24 cellular contexts compared by ENCODE assay signal in genomic region chr1:160094291-160094625, GRCh38. TPM values are rescaled to one million over a fixed set of nuclear protein-coding genes. Genes with fewer than 3 reads are reported as not detected.
A peak's percentile ranks its signal among the peaks of the same experiment; 100 is the strongest.
DNase-seq lines count a peak whose midpoint lies in the region; ATAC-seq and TF ChIP-seq lines count a peak whose summit lies in the region.
"Had no signal": no experiment of that assay in that cellular context is flagged by ENCODE, and none has a peak within 500 bp of the region (broad histone marks: within the 10 kb centered on the region; RNA-seq: fewer than 3 reads in every experiment).

No MANE protein-coding gene starts in this region.

- intact Hi-C loops in colonic mucosa (cut with DNase I): no loop called here
- intact Hi-C loops in right lobe of liver (cut with DNase I): no loop called here
- intact Hi-C loops in left colon (cut with DNase I, micrococcal nuclease): no loop called here

- WGBS in right lobe of liver (ENCODE audit: insufficient coverage, low coverage, low lambda C conversion rate, missing lambda C conversion rate): 30% methylated on average over 4 of the region's 4 CpGs

- H3K4me1 ChIP-seq in colonic mucosa (peaks cover 15% of the 10 kb centered on the region), right lobe of liver (peaks cover 0 to 60% (median 27%) of the 10 kb centered on the region in 4 donors)

- peak overlapping the region; percentile 55 for H3K27ac Mint-ChIP-seq in activated T-cell treated with anti-CD3 and anti-CD28 coated beads, Interleukin-2, amount 50 U/mL, for 24 hours
- H3K27ac Mint-ChIP-seq: CD4-positive, CD25-positive, alpha-beta regulatory T cell had no signal

- no peaks in the 10 kb centered on the region for H3K9me3 ChIP-seq in colonic mucosa
- H3K9me3 ChIP-seq in right lobe of liver: no peaks in the 10 kb centered on the region
- H3K9me3 ChIP-seq: Caco-2, HAP-1 had no signal

- H3K4me3 ChIP-seq in colonic mucosa: no peak overlapping the region
- no peak overlapping the region for H3K4me3 ChIP-seq in right lobe of liver
- no peak overlapping the region for H3K4me3 ChIP-seq in coronary artery
- H3K4me3 ChIP-seq: HAP-1 had no signal

- H3K36me3 ChIP-seq in colonic mucosa: peaks cover 4% of the 10 kb centered on the region
- peaks cover 0 to 14% (median 6%) of the 10 kb centered on the region in 4 donors for H3K36me3 ChIP-seq in right lobe of liver
- H3K36me3 ChIP-seq: HAP-1 had no signal

- no peaks in the 10 kb centered on the region for H3K27me3 Mint-ChIP-seq in activated T-cell treated with anti-CD3 and anti-CD28 coated beads, Interleukin-2, amount 50 U/mL, for 24 hours
- no peaks in the 10 kb centered on the region for H3K27me3 Mint-ChIP-seq in activated T-cell treated with anti-CD3 and anti-CD28 coated beads, Interleukin-2, amount 50 U/mL, for 4 hours (ENCODE audit: low read depth)
- H3K27me3 Mint-ChIP-seq: IgD-negative memory B cell had no signal

- TF ChIP-seq CTCF in colonic mucosa (IDR thresholded peaks at IDR 0.05) (no peak), right lobe of liver (IDR thresholded peaks at IDR 0.05) (no peak), coronary artery (IDR thresholded peaks at IDR 0.05) (no peak)

- H3K36me3 Mint-ChIP-seq in activated T-cell treated with anti-CD3 and anti-CD28 coated beads, Interleukin-2, amount 50 U/mL, for 24 hours (ENCODE audit: low read depth): peaks cover 61% of the 10 kb centered on the region
- H3K36me3 Mint-ChIP-seq in activated T-cell treated with anti-CD3 and anti-CD28 coated beads, Interleukin-2, amount 50 U/mL, for 4 hours (ENCODE audit: insufficient read depth): peaks cover 8% of the 10 kb centered on the region
- H3K36me3 Mint-ChIP-seq: IgD-negative memory B cell had no signal

- no peaks in the 10 kb centered on the region for H3K9me3 Mint-ChIP-seq in activated T-cell treated with anti-CD3 and anti-CD28 coated beads, Interleukin-2, amount 50 U/mL, for 24 hours
- no peaks in the 10 kb centered on the region for H3K9me3 Mint-ChIP-seq in activated T-cell treated with anti-CD3 and anti-CD28 coated beads, Interleukin-2, amount 50 U/mL, for 4 hours
- H3K9me3 Mint-ChIP-seq: IgD-negative memory B cell had no signal

- H3K4me3 Mint-ChIP-seq in activated T-cell treated with anti-CD3 and anti-CD28 coated beads, Interleukin-2, amount 50 U/mL, for 24 hours: no peak overlapping the region
- no peak overlapping the region for H3K4me3 Mint-ChIP-seq in activated T-cell treated with anti-CD3 and anti-CD28 coated beads, Interleukin-2, amount 50 U/mL, for 4 hours

- ATAC-seq in activated T-cell treated with anti-CD3 and anti-CD28 coated beads, Interleukin-2, amount 50 U/mL, for 4 hours: no peak
- ATAC-seq in right lobe of liver (no peak), left colon (no peak)
- ATAC-seq: PC-3 had no signal

- no peak for TF ChIP-seq POLR2A in right lobe of liver (IDR thresholded peaks at IDR 0.05)

- DNase-seq in activated T-cell treated with anti-CD3 and anti-CD28 coated beads, Interleukin-2, amount 50 U/mL, for 24 hours: no peak
- DNase-seq in activated T-cell treated with anti-CD3 and anti-CD28 coated beads, Interleukin-2, amount 50 U/mL, for 4 hours: no peak
- DNase-seq in colonic mucosa (no peak), right lobe of liver (no peak), left colon (no peak), HuH-7 (ENCODE audit: low spot score) (no peak), coronary artery (ENCODE audit: low spot score) (no peak)
- DNase-seq: AML-193; Caco-2; CD4-positive, CD25-positive, alpha-beta regulatory T cell; GDM1; MV-4-11; NCI-H1694 treated with DMSO at 0.1 percent for 48 hours; NCI-H2107; NCI-H2227 treated with DMSO at 0.1 percent for 48 hours; NCI-H510A treated with DMSO at 0.1 percent for 48 hours; PC-3; RPMI8226 had no signal

- H3K9ac ChIP-seq in colonic mucosa (ENCODE audit: low read depth in 2 of 2, low read length in 2 of 2): no peak overlapping the region

- peak overlapping the region; percentile 28 for H3K27ac ChIP-seq in colonic mucosa
- H3K27ac ChIP-seq in right lobe of liver: peak overlapping the region in 2 of 3 donors; percentile 17 to 86
- H3K27ac ChIP-seq in temporal lobe (ENCODE audit: low read depth, low read length): peak overlapping the region; percentile 88
- H3K27ac ChIP-seq in coronary artery: no peak overlapping the region
- H3K27ac ChIP-seq: 22Rv1, HL-60 had no signal

- no peaks in the 10 kb centered on the region for H3K27me3 ChIP-seq in colonic mucosa
- H3K27me3 ChIP-seq in right lobe of liver: no peaks in the 10 kb centered on the region

- peaks cover 45% of the 10 kb centered on the region for H3K4me1 Mint-ChIP-seq in activated T-cell treated with anti-CD3 and anti-CD28 coated beads, Interleukin-2, amount 50 U/mL, for 24 hours (ENCODE audit: low read depth)
- peaks cover 35% of the 10 kb centered on the region for H3K4me1 Mint-ChIP-seq in activated T-cell treated with anti-CD3 and anti-CD28 coated beads, Interleukin-2, amount 50 U/mL, for 4 hours (ENCODE audit: low read depth)

RNA-seq across cellular contexts. Expression of gene IGSF8, which starts 4.2 kb away (rescaled TPM):
- 10 to 100 TPM; 30.5 to 45.7 (median 43.1) TPM for total RNA-seq in activated T-cell treated with anti-CD3 and anti-CD28 coated beads, Interleukin-2, amount 50 U/mL, for 4 hours
- total RNA-seq in colonic mucosa (10 to 100 TPM; 53.6 to 60.2 TPM), right lobe of liver (10 to 100 TPM; 27.5 to 45.7 (median 29.4) TPM), temporal lobe (43.5 TPM), left colon (10 to 100 TPM; 57.6 to 64.0 TPM)

RNA-seq across cellular contexts. Expression of gene KCNJ9, which starts 12.9 kb away (rescaled TPM):
- total RNA-seq in activated T-cell treated with anti-CD3 and anti-CD28 coated beads, Interleukin-2, amount 50 U/mL, for 4 hours: not detected
- total RNA-seq in colonic mucosa (under 1 TPM; 0.11 to 0.30 TPM), right lobe of liver (not detected), temporal lobe (10.6 TPM), left colon (not detected)
- total RNA-seq: Caco-2; CD4-positive, CD25-positive, alpha-beta regulatory T cell; HT1080; PC-3 had no signal

RNA-seq across cellular contexts. Expression of gene ATP1A2, which starts 21.3 kb away (rescaled TPM):
- total RNA-seq in activated T-cell treated with anti-CD3 and anti-CD28 coated beads, Interleukin-2, amount 50 U/mL, for 4 hours: not detected
- total RNA-seq in colonic mucosa: 1 to 10 TPM; 1.5 to 6.1 TPM
- total RNA-seq in right lobe of liver: 1 to 10 TPM in 1 of 6 experiments, under 1 TPM in 5; 0.22 to 1.7 (median 0.36) TPM
- 93.2 TPM for total RNA-seq in temporal lobe
- total RNA-seq in left colon: 10 to 100 TPM in 1 of 2 donors, 1 to 10 TPM in 1; 1.8 to 12.1 TPM
- total RNA-seq: CD4-positive, CD25-positive, alpha-beta regulatory T cell; HT1080; PC-3 had no signal

RNA-seq across cellular contexts. Expression of gene KCNJ10, which starts 24.3 kb away (rescaled TPM):
- total RNA-seq in activated T-cell treated with anti-CD3 and anti-CD28 coated beads, Interleukin-2, amount 50 U/mL, for 4 hours: under 1 TPM in 1 of 3 donors, not detected in 2; 0.32 TPM
- total RNA-seq in colonic mucosa (under 1 TPM in 1 of 2 donors, not detected in 1; 0.29 TPM), right lobe of liver (1 to 10 TPM in 2 of 6 experiments, under 1 TPM in 3, not detected in 1; 0.23 to 3.1 (median 0.31) TPM), temporal lobe (5.9 TPM), left colon (under 1 TPM in 1 of 2 donors, not detected in 1; 0.45 TPM)
- total RNA-seq: CD4-positive, CD25-positive, alpha-beta regulatory T cell; HT1080 had no signal

RNA-seq across cellular contexts. Expression of gene ATP1A4, which starts 57.1 kb away (rescaled TPM):
- total RNA-seq in activated T-cell treated with anti-CD3 and anti-CD28 coated beads, Interleukin-2, amount 50 U/mL, for 4 hours: not detected
- total RNA-seq in colonic mucosa (not detected), right lobe of liver (not detected), temporal lobe (under 0.01 TPM), left colon (not detected)
- total RNA-seq: Caco-2; CD4-positive, CD25-positive, alpha-beta regulatory T cell; HT1080 had no signal

Comparison
In these comparisons a context has a peak if more than half of its experiments do, and no peak if none do; other contexts are left out.
1. H3K27ac ChIP-seq: peak in colonic mucosa (single experiment), right lobe of liver (2 of 3) and temporal lobe (single experiment); none in coronary artery (0 of 2).